Comparison of ENCODE assay signal across 8 cellular contexts in the genomic region with DNA sequence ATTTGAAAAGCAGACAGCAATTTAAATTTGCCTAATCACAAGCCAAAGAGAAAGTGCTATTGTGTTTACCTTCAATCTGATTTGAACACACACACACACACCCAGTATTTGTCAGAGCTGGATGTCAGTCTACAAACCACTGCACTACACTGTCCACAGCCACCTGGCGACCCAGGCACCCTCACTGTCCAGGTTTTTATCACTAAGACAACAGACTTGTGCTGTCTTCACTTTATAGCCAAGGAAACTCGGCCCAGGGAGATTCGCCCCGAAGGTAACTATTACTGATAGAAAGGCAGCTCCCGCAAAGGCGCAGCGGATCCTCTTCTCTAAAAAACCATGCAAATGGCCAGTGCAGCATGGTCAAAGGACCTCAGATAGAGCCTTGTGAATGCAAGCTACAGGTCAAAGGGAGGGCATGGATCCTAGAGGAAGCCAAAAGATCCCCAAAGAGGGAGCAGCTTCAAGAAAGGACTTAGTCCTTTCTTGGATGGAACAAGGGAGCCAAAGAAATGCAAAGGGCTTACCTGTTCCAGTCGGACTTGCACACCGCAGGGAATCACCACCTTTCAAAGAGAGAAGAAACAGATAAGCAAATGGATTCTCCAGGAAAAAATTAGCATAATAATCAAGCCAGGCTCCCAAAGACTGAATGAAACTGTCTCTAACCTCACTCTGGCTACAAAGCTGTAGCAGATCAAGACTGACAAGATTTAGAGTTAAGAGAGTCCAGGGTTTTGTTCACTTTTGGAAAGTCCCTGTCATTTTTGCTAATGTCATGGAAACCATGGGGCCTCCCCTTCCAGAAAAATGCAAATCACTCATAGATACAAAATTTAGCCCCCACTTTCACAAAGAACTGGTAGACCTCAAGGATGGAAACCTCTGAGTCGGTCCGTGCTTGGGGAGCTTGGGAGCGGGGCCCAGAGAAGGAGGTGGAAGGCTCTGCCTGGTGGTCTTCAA.
DNase-seq lines count a peak whose midpoint lies in the region; ATAC-seq, FAIRE-seq and TF ChIP-seq lines count a peak whose summit lies in the region.

No MANE protein-coding gene starts in this region.

- no peak for TF ChIP-seq CTCF in A549 (IDR thresholded peaks at IDR 0.05)

- DNase-seq in A549 (ENCODE audit: low read depth in 1 of 2, low spot score in 1 of 2) (no peak), iPS DF 4.7 (ENCODE audit: extremely low read depth, low spot score) (peak; percentile 81), NCI-H2227 treated with DMSO at 0.1 percent for 48 hours (lab: John Stamatoyannopoulos, UW) (no peak), NCI-H524 (lab: John Stamatoyannopoulos, UW) (no peak)
- DNase-seq in stimulated activated naive CD4-positive, alpha-beta T cell (lab: John Stamatoyannopoulos, UW): no peak
- no peak for DNase-seq in activated effector memory CD4-positive, alpha-beta T cell treated with Interleukin-2 at 50 U/mL for 16 hours

- TF ChIP-seq EP300 in A549 (IDR thresholded peaks at IDR 0.05): no peak

- H3K4me3 ChIP-seq in A549: no peak overlapping the region

- no peak for TF ChIP-seq RAD21 in A549 (conservative IDR thresholded peaks at IDR 0.05 in 1 of 2, IDR thresholded peaks at IDR 0.05 in 1 of 2)

- H3K9me3 ChIP-seq in A549: no peaks in the 10 kb centered on the region

- CTCF ChIA-PET in A549 (lab: Yijun Ruan, JAX): interaction anchor here (0.6 to 1.3 kb wide), 4 partner anchors 17 to 227 kb away, joined by 3 to 8 read pairs (median 3); no protein-coding TSS in a partner anchor

- H3K4me1 ChIP-seq in A549: peaks cover 100% of the 10 kb centered on the region

- H3K27ac ChIP-seq in A549: peak overlapping the region in 1 of 2 experiments; percentile 58; a peak in 3 of 6 replicates

- 87% methylated on average over 12 of the region's 12 CpGs for WGBS in A549 (ENCODE audit: missing lambda C conversion rate)

- FAIRE-seq in A549 (lab: Jason Lieb, UNC): no peak

- ATAC-seq in A549 (no peak), GM19468 (IDR thresholded peaks at IDR 0.05; ENCODE audit: extremely low read depth, unreplicated experiment) (peak; percentile 51), HG03521 (IDR thresholded peaks at IDR 0.05; ENCODE audit: unreplicated experiment) (peak; percentile 54)

- TF ChIP-seq POLR2A in A549 (IDR thresholded peaks at IDR 0.05; ENCODE audit: low read length): no peak

- H3K4me2 ChIP-seq in A549: peak overlapping the region; percentile 12; the same call in 1 of the 3 replicates

- POLR2A ChIA-PET in A549 (lab: Yijun Ruan, JAX): no interaction called here

TF ChIP-seq in A549, 52 proteins besides CTCF, POLR2A, EP300 and RAD21:
- TF ChIP-seq ZNF302 (CRISPR knock-in tag; IDR thresholded peaks at IDR 0.05): no peak

Comparison
In these comparisons a context has a peak if more than half of its experiments do, and no peak if none do; other contexts are left out.
1. ATAC-seq: peak in GM19468 (single experiment) and HG03521 (single experiment); none in A549 (0 of 2).